Comparison of ENCODE assay signal across 6 cellular contexts in genomic region chr16:20364051-20364450, GRCh38. TPM values are rescaled to one million over a fixed set of nuclear protein-coding genes. Genes with fewer than 3 reads are reported as not detected.
"Had no signal": no experiment of that assay in that cellular context is flagged by ENCODE, and none has a peak within 500 bp of the region (broad histone marks: within the 10 kb centered on the region; RNA-seq: fewer than 3 reads in every experiment).

No MANE protein-coding gene starts in this region.

- DNase-seq: H9, HCEC 1CT, IMR-90 had no signal

- H2AFZ ChIP-seq: GM23338 had no signal

- H3K4me3 ChIP-seq: GM23338 had no signal

- H3K4me2 ChIP-seq: GM23338 had no signal

- ATAC-seq: GM23338 had no signal

RNA-seq across cellular contexts. Expression of gene UMOD, which starts 11.5 kb away (rescaled TPM):
- total RNA-seq: GM23338, H1, H9, HT-29, IMR-90 had no signal
- polyA plus RNA-seq: GM23338, H1, IMR-90 had no signal

RNA-seq across cellular contexts. Expression of gene GP2, which starts 36.7 kb away (rescaled TPM):
- total RNA-seq: GM23338, H1, H9, HT-29, IMR-90 had no signal
- polyA plus RNA-seq: GM23338, H1, IMR-90 had no signal

RNA-seq across cellular contexts. Expression of gene PDILT, which starts 40.5 kb away (rescaled TPM):
- total RNA-seq: GM23338, H1, H9, HT-29, IMR-90 had no signal
- polyA plus RNA-seq: GM23338, H1, IMR-90 had no signal

RNA-seq across cellular contexts. Expression of gene ACSM5, which starts 45.3 kb away (rescaled TPM):
- total RNA-seq: GM23338, H1, H9, HT-29, IMR-90 had no signal
- polyA plus RNA-seq: GM23338, H1, IMR-90 had no signal
